In genomic region chr2:179354739-179355537, GRCh38 we compare ENCODE assay signal across 15 cellular contexts.
DNase-seq lines count a peak whose midpoint lies in the region; ATAC-seq, FAIRE-seq and TF ChIP-seq lines count a peak whose summit lies in the region.
"Had no signal": no experiment of that assay in that cellular context is flagged by ENCODE, and none has a peak within 500 bp of the region (broad histone marks: within the 10 kb centered on the region; RNA-seq: fewer than 3 reads in every experiment).

No MANE protein-coding gene starts in this region.

- H3K4me3 Mint-ChIP-seq in H9 = no peak overlapping the region
- H3K4me3 Mint-ChIP-seq in WTC11 = no peak overlapping the region
- H3K4me3 Mint-ChIP-seq: brain, IgD-negative memory B cell, T-cell had no signal

- no peak overlapping the region for H2BK12ac ChIP-seq in H9 (ENCODE audit: insufficient read length, low read depth, low read length)

- H2BK5ac ChIP-seq in H9 (ENCODE audit: insufficient read length, low read length) = no peak overlapping the region

- H2BK20ac ChIP-seq in H9 (ENCODE audit: low read depth, low read length, poor library complexity, severe bottlenecking) = no peak overlapping the region

- no peak overlapping the region for H3K56ac ChIP-seq in H9 (ENCODE audit: insufficient read length, low read depth, low read length)

- H3K9me3 ChIP-seq in H9 (ENCODE audit: control insufficient read depth, low read depth, low read length) = no peaks in the 10 kb centered on the region

- H2AFZ ChIP-seq in H9 (ENCODE audit: low read length) = no peak overlapping the region

- no peak overlapping the region for H2AK5ac ChIP-seq in H9 (ENCODE audit: insufficient read length, low read length)

- H3K27ac Mint-ChIP-seq in H9 (no peak overlapping the region), WTC11 (no peak overlapping the region)
- H3K27ac Mint-ChIP-seq: brain, IgD-negative memory B cell, T-cell had no signal

- WGBS in H9 (ENCODE audit: extremely low coverage, insufficient read length, low lambda C conversion rate) = no CpG with 5 or more reads among the region's 1 CpG

- H2BK120ac ChIP-seq in H9 (ENCODE audit: low read depth, low read length, poor library complexity, severe bottlenecking) = no peak overlapping the region

- no peak overlapping the region for H3K27ac ChIP-seq in H9 (ENCODE audit: insufficient read length, low read depth, low read length)

- H3T11ph ChIP-seq in H9 (ENCODE audit: low read length) = no peak overlapping the region

- H3K27me3 Mint-ChIP-seq in H9 (ENCODE audit: low read depth) = no peaks in the 10 kb centered on the region
- no peaks in the 10 kb centered on the region for H3K27me3 Mint-ChIP-seq in WTC11 (ENCODE audit: low read depth)
- H3K27me3 Mint-ChIP-seq: IgD-negative memory B cell had no signal

- H3K36me3 Mint-ChIP-seq in H9 (ENCODE audit: insufficient read depth in 1 of 3, low read depth in 3 of 3) (no peaks in the 10 kb centered on the region), WTC11 (no peaks in the 10 kb centered on the region)
- H3K36me3 Mint-ChIP-seq: brain, IgD-negative memory B cell, T-cell had no signal

- H3K27me3 ChIP-seq in H9 (ENCODE audit: insufficient read depth, low read length) = no peaks in the 10 kb centered on the region

- no peak for DNase-seq in AG04449 (ENCODE audit: low read depth, low spot score)
- no peak for DNase-seq in H9
- no peak for DNase-seq in WTC11 (ENCODE audit: low spot score)
- DNase-seq in activated CD4-positive, CD25-positive, alpha-beta regulatory T cell treated with anti-CD3 and anti-CD28 coated beads, Interleukin-2, amount 50 U/mL, for 72 hours = no peak
- DNase-seq in HTR-8/SVneo (ENCODE audit: insufficient read length, low spot score) = no peak
- DNase-seq in stimulated activated CD4-positive, alpha-beta T cell treated with anti-CD3 and anti-CD28 coated beads, Interleukin-4, amount 100 ng/mL, for 24 hours = no peak
- DNase-seq: activated CD8-positive, alpha-beta memory T cell treated with anti-CD3 and anti-CD28 coated beads for 24 hours; COR-L47; NCI-H226; right cardiac atrium; T-cell had no signal

- no peak overlapping the region for H3K14ac ChIP-seq in H9 (ENCODE audit: insufficient read depth, low read length)

- H3K4me2 ChIP-seq in H9 (ENCODE audit: insufficient read depth, insufficient read length, low read length) = no peak overlapping the region

- TF ChIP-seq CTCF in AG04449 (IDR thresholded peaks at IDR 0.05; ENCODE audit: insufficient read depth, low read length, missing control alignments) (peak; percentile 23), H9 (conservative IDR thresholded peaks at IDR 0.05) (peak; percentile 51), WTC11 (IDR thresholded peaks at IDR 0.05) (0 out of 2 replicates have a peak, but pooled peaks have one; percentile 19)

- H3K9ac ChIP-seq in H9 (ENCODE audit: extremely low read depth, insufficient read length, low read length) = no peak overlapping the region

- H3K4me1 Mint-ChIP-seq in H9 (peaks cover 5 to 10% of the 10 kb centered on the region in 2 experiments), WTC11 (peaks cover 5% of the 10 kb centered on the region; the same call in 1 of the 2 replicates)
- H3K4me1 Mint-ChIP-seq: brain, T-cell had no signal

- no peaks in the 10 kb centered on the region for H3K79me1 ChIP-seq in H9 (ENCODE audit: insufficient read depth, low read depth, low read length, poor library complexity, severe bottlenecking)

- no peak overlapping the region for H3K23ac ChIP-seq in H9 (ENCODE audit: insufficient read length, low read depth, low read length)

- no peak overlapping the region for H4K8ac ChIP-seq in H9 (replicated peaks; ENCODE audit: insufficient read length, low read depth, low read length)

- POLR2A ChIA-PET in AG04449 (lab: Yijun Ruan, JAX) (no interaction called here), WTC11 (lab: Charles Lee) (no interaction called here)

- H4K91ac ChIP-seq in H9 (ENCODE audit: insufficient read length, low read depth, low read length) = no peak overlapping the region

- no peaks in the 10 kb centered on the region for H3K23me2 ChIP-seq in H9 (ENCODE audit: insufficient read length, low read depth, low read length, poor library complexity, severe bottlenecking)

- no peak overlapping the region for H3K4me3 ChIP-seq in AG04449 (ENCODE audit: low read depth, low read length)

- H3K9me3 Mint-ChIP-seq in H9 (no peaks in the 10 kb centered on the region), WTC11 (no peaks in the 10 kb centered on the region)
- H3K9me3 Mint-ChIP-seq: brain, T-cell had no signal

- FAIRE-seq in islet of Langerhans (lab: Jason Lieb, UNC) = peak; percentile 24
- no peak for FAIRE-seq in HTR-8/SVneo (lab: Jason Lieb, UNC)

- no peaks in the 10 kb centered on the region for H3K4me1 ChIP-seq in H9 (ENCODE audit: insufficient read depth, low read length)

- H3K18ac ChIP-seq in H9 (ENCODE audit: insufficient read length, low read depth, low read length) = no peak overlapping the region

- no peak overlapping the region for H4K5ac ChIP-seq in H9 (ENCODE audit: insufficient read length, low read depth, low read length)

- CTCF ChIA-PET in AG04449 (lab: Yijun Ruan, JAX) (interaction anchor here (0.9 kb wide), 1 partner anchor 12 kb away, joined by 3 read pairs; no protein-coding TSS in a partner anchor), WTC11 (lab: Charles Lee) (no interaction called here)

- H3K79me2 ChIP-seq in H9 (ENCODE audit: insufficient read depth, low read length) = no peaks in the 10 kb centered on the region

- ATAC-seq in WTC11 (no peak), HG02840 (IDR thresholded peaks at IDR 0.05; ENCODE audit: low FRiP score, unreplicated experiment) (no peak)
- ATAC-seq: right cardiac atrium, T-cell had no signal

- no peaks in the 10 kb centered on the region for H4K20me1 ChIP-seq in H9 (ENCODE audit: control insufficient read depth, insufficient read depth, insufficient read length)

- H3K4ac ChIP-seq in H9 (ENCODE audit: low read depth, low read length) = no peak overlapping the region

- H2BK15ac ChIP-seq in H9 (ENCODE audit: low read depth, low read length) = no peak overlapping the region

TF ChIP-seq in WTC11, 78 proteins besides CTCF, POLR2A, EP300 and RAD21 (continues in another document):
- TF ChIP-seq HMGXB4 (CRISPR knock-in tag; IDR thresholded peaks at IDR 0.05) (no peak), USF2 (CRISPR knock-in tag; IDR thresholded peaks at IDR 0.05) (no peak), ZNF263 (CRISPR knock-in tag; IDR thresholded peaks at IDR 0.05; ENCODE audit: low read depth) (no peak), TEAD4 (CRISPR knock-in tag; IDR thresholded peaks at IDR 0.05) (no peak), ZNF219 (CRISPR knock-in tag; IDR thresholded peaks at IDR 0.05; ENCODE audit: borderline replicate concordance) (no peak), CDX4 (CRISPR knock-in tag; IDR thresholded peaks at IDR 0.05; ENCODE audit: borderline replicate concordance) (no peak), ERG (CRISPR knock-in tag; IDR thresholded peaks at IDR 0.05) (no peak), TP53 (CRISPR knock-in tag; IDR thresholded peaks at IDR 0.05) (no peak)
